23 cellular contexts compared by ENCODE assay signal in genomic region chr1:12519708-12520364, GRCh38.
DNase-seq lines count a peak whose midpoint lies in the region; ATAC-seq, FAIRE-seq and TF ChIP-seq lines count a peak whose summit lies in the region.
"Had no signal": no experiment of that assay in that cellular context is flagged by ENCODE, and none has a peak within 500 bp of the region (broad histone marks: within the 10 kb centered on the region; RNA-seq: fewer than 3 reads in every experiment).

No MANE protein-coding gene starts in this region.

- TF ChIP-seq POLR2A in K562 (conservative IDR thresholded peaks at IDR 0.05), result no peak
- TF ChIP-seq POLR2A in transverse colon (IDR thresholded peaks at IDR 0.05), result no peak

- no peaks in the 10 kb centered on the region for H3K27me3 Mint-ChIP-seq in activated T-cell treated with anti-CD3 and anti-CD28 coated beads, Interleukin-2, amount 50 U/mL, for 24 hours
- H3K27me3 Mint-ChIP-seq in nephron (ENCODE audit: low read depth), result peaks cover 12% of the 10 kb centered on the region
- H3K27me3 Mint-ChIP-seq: activated naive CD4-positive, alpha-beta T cell treated with anti-CD3 and anti-CD28 coated beads, Interleukin-2, amount 50 U/mL, for 24 hours had no signal

- H2AFZ ChIP-seq in K562 (ENCODE audit: low read depth, low read length) (no peak overlapping the region), MM.1S (ENCODE audit: low read length) (no peak overlapping the region)

- no peaks in the 10 kb centered on the region for H3K9me2 ChIP-seq in MM.1S (replicated peaks; ENCODE audit: insufficient read depth, low read length)

- peak; percentile 43 for DNase-seq in activated T-cell treated with anti-CD3 and anti-CD28 coated beads, Interleukin-2, amount 50 U/mL, for 24 hours
- DNase-seq in activated T-cell treated with anti-CD3 and anti-CD28 coated beads, Interleukin-2, amount 50 U/mL, for 1 hour, result no peak
- DNase-seq in K562 (ENCODE audit: extremely low read depth in 1 of 4, low spot score in 3 of 4), result no peak
- DNase-seq in transverse colon, result no peak
- no peak for DNase-seq in MM.1S
- DNase-seq in AG08396 (ENCODE audit: low spot score), result no peak
- no peak for DNase-seq in NCI-H2227 treated with DMSO at 0.1 percent for 48 hours (lab: John Stamatoyannopoulos, UW)
- DNase-seq: activated CD4-positive, alpha-beta T cell treated with anti-CD3 and anti-CD28 coated beads for 1 hour; activated CD8-positive, alpha-beta memory T cell treated with anti-CD3 and anti-CD28 coated beads, Interleukin-2, amount 50 U/mL, for 4 hours; DMS53; KBM-7; NCI-H2171 treated with DMSO at 0.1 percent for 48 hours; NCI-H82; occipital lobe had no signal

- H3K27ac ChIP-seq in K562 (ENCODE audit: extremely low read depth, low read depth, low read length) (no peak overlapping the region), transverse colon (peak overlapping the region; percentile 28 to 73 (median 60)), MM.1S (ENCODE audit: low read length) (no peak overlapping the region)
- H3K27ac ChIP-seq: HL-60, SK-N-MC had no signal

- H4K20me1 ChIP-seq in K562 (replicated peaks; ENCODE audit: control insufficient read depth, insufficient read depth, low read length) (no peaks in the 10 kb centered on the region), MM.1S (ENCODE audit: insufficient read depth, low read length) (no peaks in the 10 kb centered on the region)

- no peaks in the 10 kb centered on the region for H3K27me3 ChIP-seq in K562 (ENCODE audit: control insufficient read depth in 2 of 2, insufficient read depth in 2 of 2, low read length in 2 of 2)
- H3K27me3 ChIP-seq in transverse colon, result no peaks in the 10 kb centered on the region
- H3K27me3 ChIP-seq in MM.1S (replicated peaks; ENCODE audit: insufficient read depth, low read length), result no peaks in the 10 kb centered on the region
- H3K27me3 ChIP-seq: tibial nerve had no signal

- no peaks in the 10 kb centered on the region for H3K9me1 ChIP-seq in K562 (ENCODE audit: control insufficient read depth, insufficient read depth, low read length)

- no TSS peak for BruUV-seq in K562 (replicated peaks; lab: Mats Ljungman, UMichigan)

- H3K9ac ChIP-seq in K562 (ENCODE audit: insufficient read depth in 1 of 2, low read depth in 2 of 2, low read length in 2 of 2), result peak overlapping the region in 1 of 2 experiments; percentile 15; a peak in 1 of 4 replicates
- no peak overlapping the region for H3K9ac ChIP-seq in MM.1S (ENCODE audit: low read length)

- WGBS in K562 (ENCODE audit: insufficient coverage, low coverage, missing lambda C conversion rate), result 80% methylated on average over 10 of the region's 10 CpGs
- 93 to 96% methylated on average over 5 to 10 of the region's 10 CpGs for WGBS in transverse colon (ENCODE audit: low coverage in 1 of 2), 2 donors

- H3K4me3 ChIP-seq in K562, result no peak overlapping the region
- H3K4me3 ChIP-seq in transverse colon, result no peak overlapping the region
- H3K4me3 ChIP-seq in MM.1S (ENCODE audit: low read length), result no peak overlapping the region
- H3K4me3 ChIP-seq: SK-N-MC had no signal

- peaks cover 2% of the 10 kb centered on the region for H3K9me3 Mint-ChIP-seq in activated T-cell treated with anti-CD3 and anti-CD28 coated beads, Interleukin-2, amount 50 U/mL, for 24 hours
- H3K9me3 Mint-ChIP-seq in nephron, result no peaks in the 10 kb centered on the region
- H3K9me3 Mint-ChIP-seq: activated naive CD4-positive, alpha-beta T cell treated with anti-CD3 and anti-CD28 coated beads, Interleukin-2, amount 50 U/mL, for 24 hours had no signal

- H3K79me2 ChIP-seq in K562 (ENCODE audit: control insufficient read depth, insufficient read depth, low read length), result no peaks in the 10 kb centered on the region
- H3K79me2 ChIP-seq in MM.1S (ENCODE audit: low read length), result no peaks in the 10 kb centered on the region

- intact Hi-C loops in K562 (cut with micrococcal nuclease) (no loop called here), transverse colon (cut with DNase I; ENCODE audit: low total_unique reads) (no loop called here)

- H3K27ac Mint-ChIP-seq in activated T-cell treated with anti-CD3 and anti-CD28 coated beads, Interleukin-2, amount 50 U/mL, for 24 hours, result peak overlapping the region; percentile 90
- peak overlapping the region; percentile 84 to 98 (median 89) for H3K27ac Mint-ChIP-seq in nephron

- no peak overlapping the region for H3K4me3 Mint-ChIP-seq in activated T-cell treated with anti-CD3 and anti-CD28 coated beads, Interleukin-2, amount 50 U/mL, for 24 hours
- H3K4me3 Mint-ChIP-seq in nephron, result no peak overlapping the region
- H3K4me3 Mint-ChIP-seq: activated naive CD4-positive, alpha-beta T cell treated with anti-CD3 and anti-CD28 coated beads, Interleukin-2, amount 50 U/mL, for 24 hours; CD14-positive monocyte had no signal

- in situ Hi-C loops in K562 (cut with MboI) (no loop called here), transverse colon (cut with MboI; ENCODE audit: low pct_ligation_motif_present in 1 of 4, low pct_unique_long_range_greater_than_20kb in 1 of 4, low sequenced_read_pairs in 3 of 4) (no loop called here)

- H3K4me1 Mint-ChIP-seq in activated T-cell treated with anti-CD3 and anti-CD28 coated beads, Interleukin-2, amount 50 U/mL, for 24 hours (ENCODE audit: low read depth), result peaks cover 36% of the 10 kb centered on the region
- H3K4me1 Mint-ChIP-seq in nephron, result peaks cover 29% of the 10 kb centered on the region
- H3K4me1 Mint-ChIP-seq: CD14-positive monocyte had no signal

- H3K36me3 Mint-ChIP-seq in activated T-cell treated with anti-CD3 and anti-CD28 coated beads, Interleukin-2, amount 50 U/mL, for 24 hours (ENCODE audit: low read depth), result no peaks in the 10 kb centered on the region
- peaks cover 5% of the 10 kb centered on the region for H3K36me3 Mint-ChIP-seq in nephron (ENCODE audit: low read depth)
- H3K36me3 Mint-ChIP-seq: CD14-positive monocyte had no signal

- no peaks in the 10 kb centered on the region for H3K36me3 ChIP-seq in K562 (ENCODE audit: control insufficient read depth, insufficient read depth, low read length)
- H3K36me3 ChIP-seq in transverse colon, result no peaks in the 10 kb centered on the region
- no peaks in the 10 kb centered on the region for H3K36me3 ChIP-seq in MM.1S (replicated peaks; ENCODE audit: insufficient read depth, low read length)
- H3K36me3 ChIP-seq: tibial nerve had no signal

- no peak for TF ChIP-seq RAD21 in K562 (CRISPR knock-in tag; conservative IDR thresholded peaks at IDR 0.05 in 1 of 2, IDR thresholded peaks at IDR 0.05 in 1 of 2)

- no peak for FAIRE-seq in K562 (lab: Jason Lieb, UNC)
- FAIRE-seq: A204.1, bronchial epithelial cell, H54 had no signal

- H3F3A ChIP-seq in MM.1S (ENCODE audit: insufficient read depth, low read length), result no peaks in the 10 kb centered on the region

- H3K4me2 ChIP-seq in K562 (ENCODE audit: insufficient read depth, low read length), result no peak overlapping the region
- H3K4me2 ChIP-seq in MM.1S (ENCODE audit: low read depth, low read length), result no peak overlapping the region

- TF ChIP-seq CTCF in K562 (IDR thresholded peaks at IDR 0.05 in 2 of 3, conservative IDR thresholded peaks at IDR 0.05 in 1 of 3; ENCODE audit: insufficient read depth in 2 of 3, low read depth in 1 of 3, low read length in 3 of 3) (no peak), nephron (IDR thresholded peaks at IDR 0.05; ENCODE audit: unreplicated experiment in 3 of 3) (no peak), transverse colon (IDR thresholded peaks at IDR 0.05) (no peak), MM.1S (IDR thresholded peaks at IDR 0.05; ENCODE audit: low read length) (no peak)

- POLR2A ChIA-PET in K562 (lab: Yijun Ruan, JAX), result interaction anchor here (1.2 to 2.0 kb wide), 3 partner anchors 8 to 41 kb away, joined by 3 to 8 read pairs (median 4); no protein-coding TSS in a partner anchor

- TF ChIP-seq EP300 in K562 (IDR thresholded peaks at IDR 0.05; ENCODE audit: low read length) (no peak), transverse colon (IDR thresholded peaks at IDR 0.05; ENCODE audit: low read depth) (no peak)

- H3K4me1 ChIP-seq in K562 (replicated peaks in 1 of 2; ENCODE audit: control insufficient read depth in 2 of 2, insufficient read depth in 2 of 2, low read length in 2 of 2) (peaks cover 4% of the 10 kb centered on the region in 2 experiments; a peak in 3 of 5 replicates), transverse colon (peaks cover 9 to 15% (median 14%) of the 10 kb centered on the region in 4 donors), MM.1S (ENCODE audit: low read length) (no peaks in the 10 kb centered on the region)

- ATAC-seq in K562, result peak; percentile 17; the same call in 2 of the 3 replicates

- CTCF ChIA-PET in K562 (lab: Yijun Ruan, JAX; ENCODE audit: low intra/inter-chr PET ratio), result no interaction called here

- H3K9me3 ChIP-seq in K562 (replicated peaks; ENCODE audit: control insufficient read depth, insufficient read depth, low read depth, low read length) (no peaks in the 10 kb centered on the region), transverse colon (no peaks in the 10 kb centered on the region), MM.1S (replicated peaks; ENCODE audit: insufficient read depth, low read length) (no peaks in the 10 kb centered on the region)
- H3K9me3 ChIP-seq: tibial nerve had no signal

TF ChIP-seq in K562, 482 proteins besides CTCF, POLR2A, EP300 and RAD21:
- TF ChIP-seq HBP1 (CRISPR knock-in tag; IDR thresholded peaks at IDR 0.05), result no peak
- peak; percentile 70 for TF ChIP-seq BCOR (IDR thresholded peaks at IDR 0.05)
- peak; percentile 93 for TF ChIP-seq ZNF121 (CRISPR knock-in tag; conservative IDR thresholded peaks at IDR 0.05)
- peak; percentile 5 for TF ChIP-seq RBM25 (IDR thresholded peaks at IDR 0.05; ENCODE audit: low read depth, low read length, severe bottlenecking)
- peak; percentile 17; the same call in 1 of the 2 replicates for TF ChIP-seq NFIC (IDR thresholded peaks at IDR 0.05)

Comparison
In these comparisons a context has a peak if more than half of its experiments do, and no peak if none do; other contexts are left out.
1. H3K27ac ChIP-seq: peak in transverse colon (4 of 4); none in K562 (single experiment) and MM.1S (single experiment).